ENCODE assay signal across 1 cellular context in the genomic region with DNA sequence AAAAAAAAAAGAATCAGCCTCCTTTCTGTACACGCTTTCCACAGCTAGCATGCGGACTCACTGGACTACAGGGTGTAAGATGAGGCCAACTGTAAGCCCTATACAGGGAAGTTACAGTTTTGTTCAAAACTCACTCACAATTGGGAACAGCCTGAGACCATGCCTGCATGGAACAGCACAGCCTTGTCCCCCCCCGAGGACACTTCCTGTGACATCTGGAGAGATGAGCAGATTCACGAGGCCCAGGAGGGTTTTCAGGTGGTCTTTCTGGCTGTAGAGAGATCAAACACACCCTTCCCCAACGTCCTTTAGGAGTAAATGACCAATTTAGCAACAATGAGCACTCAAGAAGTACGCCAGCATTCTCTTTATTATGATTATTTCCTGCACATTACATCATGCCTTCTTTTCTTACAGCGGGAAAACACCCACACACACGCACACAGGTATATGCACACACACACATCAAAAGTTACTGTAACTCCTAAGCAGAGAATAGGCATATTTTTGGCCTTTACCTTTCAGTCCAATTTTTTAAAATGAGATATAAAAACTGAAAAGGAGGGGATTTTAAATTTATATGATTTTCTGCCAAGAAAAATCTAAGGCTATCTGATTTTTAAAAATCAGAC.
A peak's percentile ranks its signal among the peaks of the same experiment; 100 is the strongest.
TF ChIP-seq lines count a peak whose summit lies in the region.

No MANE protein-coding gene starts in this region.

TF ChIP-seq in HEK293, 187 proteins besides CTCF, POLR2A, EP300 and RAD21 (continued from another document):
- TF ChIP-seq, protein P1, sequence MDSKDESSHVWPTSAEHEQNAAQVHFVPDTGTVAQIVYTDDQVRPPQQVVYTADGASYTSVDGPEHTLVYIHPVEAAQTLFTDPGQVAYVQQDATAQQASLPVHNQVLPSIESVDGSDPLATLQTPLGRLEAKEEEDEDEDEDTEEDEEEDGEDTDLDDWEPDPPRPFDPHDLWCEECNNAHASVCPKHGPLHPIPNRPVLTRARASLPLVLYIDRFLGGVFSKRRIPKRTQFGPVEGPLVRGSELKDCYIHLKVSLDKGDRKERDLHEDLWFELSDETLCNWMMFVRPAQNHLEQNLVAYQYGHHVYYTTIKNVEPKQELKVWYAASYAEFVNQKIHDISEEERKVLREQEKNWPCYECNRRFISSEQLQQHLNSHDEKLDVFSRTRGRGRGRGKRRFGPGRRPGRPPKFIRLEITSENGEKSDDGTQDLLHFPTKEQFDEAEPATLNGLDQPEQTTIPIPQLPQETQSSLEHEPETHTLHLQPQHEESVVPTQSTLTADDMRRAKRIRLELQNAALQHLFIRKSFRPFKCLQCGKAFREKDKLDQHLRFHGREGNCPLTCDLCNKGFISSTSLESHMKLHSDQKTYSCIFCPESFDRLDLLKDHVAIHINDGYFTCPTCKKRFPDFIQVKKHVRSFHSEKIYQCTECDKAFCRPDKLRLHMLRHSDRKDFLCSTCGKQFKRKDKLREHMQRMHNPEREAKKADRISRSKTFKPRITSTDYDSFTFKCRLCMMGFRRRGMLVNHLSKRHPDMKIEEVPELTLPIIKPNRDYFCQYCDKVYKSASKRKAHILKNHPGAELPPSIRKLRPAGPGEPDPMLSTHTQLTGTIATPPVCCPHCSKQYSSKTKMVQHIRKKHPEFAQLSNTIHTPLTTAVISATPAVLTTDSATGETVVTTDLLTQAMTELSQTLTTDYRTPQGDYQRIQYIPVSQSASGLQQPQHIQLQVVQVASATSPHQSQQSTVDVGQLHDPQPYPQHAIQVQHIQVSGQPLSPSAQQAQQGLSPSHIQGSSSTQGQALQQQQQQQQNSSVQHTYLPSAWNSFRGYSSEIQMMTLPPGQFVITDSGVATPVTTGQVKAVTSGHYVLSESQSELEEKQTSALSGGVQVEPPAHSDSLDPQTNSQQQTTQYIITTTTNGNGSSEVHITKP (tag by site-specific recombination; IDR thresholded peaks at IDR 0.05), result peak; percentile 64; the same call in 1 of the 2 replicates
- TF ChIP-seq, protein P2, sequence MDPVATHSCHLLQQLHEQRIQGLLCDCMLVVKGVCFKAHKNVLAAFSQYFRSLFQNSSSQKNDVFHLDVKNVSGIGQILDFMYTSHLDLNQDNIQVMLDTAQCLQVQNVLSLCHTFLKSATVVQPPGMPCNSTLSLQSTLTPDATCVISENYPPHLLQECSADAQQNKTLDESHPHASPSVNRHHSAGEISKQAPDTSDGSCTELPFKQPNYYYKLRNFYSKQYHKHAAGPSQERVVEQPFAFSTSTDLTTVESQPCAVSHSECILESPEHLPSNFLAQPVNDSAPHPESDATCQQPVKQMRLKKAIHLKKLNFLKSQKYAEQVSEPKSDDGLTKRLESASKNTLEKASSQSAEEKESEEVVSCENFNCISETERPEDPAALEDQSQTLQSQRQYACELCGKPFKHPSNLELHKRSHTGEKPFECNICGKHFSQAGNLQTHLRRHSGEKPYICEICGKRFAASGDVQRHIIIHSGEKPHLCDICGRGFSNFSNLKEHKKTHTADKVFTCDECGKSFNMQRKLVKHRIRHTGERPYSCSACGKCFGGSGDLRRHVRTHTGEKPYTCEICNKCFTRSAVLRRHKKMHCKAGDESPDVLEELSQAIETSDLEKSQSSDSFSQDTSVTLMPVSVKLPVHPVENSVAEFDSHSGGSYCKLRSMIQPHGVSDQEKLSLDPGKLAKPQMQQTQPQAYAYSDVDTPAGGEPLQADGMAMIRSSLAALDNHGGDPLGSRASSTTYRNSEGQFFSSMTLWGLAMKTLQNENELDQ (tag by site-specific recombination; IDR thresholded peaks at IDR 0.05; ENCODE audit: low read depth), result no peak
- peak; percentile 55; the same call in 1 of the 2 replicates for TF ChIP-seq EGR2 (tag by site-specific recombination; IDR thresholded peaks at IDR 0.05; ENCODE audit: low read depth)
- TF ChIP-seq, protein P3, sequence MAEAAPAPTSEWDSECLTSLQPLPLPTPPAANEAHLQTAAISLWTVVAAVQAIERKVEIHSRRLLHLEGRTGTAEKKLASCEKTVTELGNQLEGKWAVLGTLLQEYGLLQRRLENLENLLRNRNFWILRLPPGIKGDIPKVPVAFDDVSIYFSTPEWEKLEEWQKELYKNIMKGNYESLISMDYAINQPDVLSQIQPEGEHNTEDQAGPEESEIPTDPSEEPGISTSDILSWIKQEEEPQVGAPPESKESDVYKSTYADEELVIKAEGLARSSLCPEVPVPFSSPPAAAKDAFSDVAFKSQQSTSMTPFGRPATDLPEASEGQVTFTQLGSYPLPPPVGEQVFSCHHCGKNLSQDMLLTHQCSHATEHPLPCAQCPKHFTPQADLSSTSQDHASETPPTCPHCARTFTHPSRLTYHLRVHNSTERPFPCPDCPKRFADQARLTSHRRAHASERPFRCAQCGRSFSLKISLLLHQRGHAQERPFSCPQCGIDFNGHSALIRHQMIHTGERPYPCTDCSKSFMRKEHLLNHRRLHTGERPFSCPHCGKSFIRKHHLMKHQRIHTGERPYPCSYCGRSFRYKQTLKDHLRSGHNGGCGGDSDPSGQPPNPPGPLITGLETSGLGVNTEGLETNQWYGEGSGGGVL (tag by site-specific recombination; IDR thresholded peaks at IDR 0.05), result no peak
- TF ChIP-seq ZNF211 (tag by site-specific recombination; IDR thresholded peaks at IDR 0.05; ENCODE audit: low read depth), result no peak
- no peak for TF ChIP-seq ZNF324 (tag by site-specific recombination; IDR thresholded peaks at IDR 0.05)
- TF ChIP-seq ZNF169 (tag by site-specific recombination; IDR thresholded peaks at IDR 0.05), result peak; percentile 74; the same call in 1 of the 2 replicates
- TF ChIP-seq, protein P4, sequence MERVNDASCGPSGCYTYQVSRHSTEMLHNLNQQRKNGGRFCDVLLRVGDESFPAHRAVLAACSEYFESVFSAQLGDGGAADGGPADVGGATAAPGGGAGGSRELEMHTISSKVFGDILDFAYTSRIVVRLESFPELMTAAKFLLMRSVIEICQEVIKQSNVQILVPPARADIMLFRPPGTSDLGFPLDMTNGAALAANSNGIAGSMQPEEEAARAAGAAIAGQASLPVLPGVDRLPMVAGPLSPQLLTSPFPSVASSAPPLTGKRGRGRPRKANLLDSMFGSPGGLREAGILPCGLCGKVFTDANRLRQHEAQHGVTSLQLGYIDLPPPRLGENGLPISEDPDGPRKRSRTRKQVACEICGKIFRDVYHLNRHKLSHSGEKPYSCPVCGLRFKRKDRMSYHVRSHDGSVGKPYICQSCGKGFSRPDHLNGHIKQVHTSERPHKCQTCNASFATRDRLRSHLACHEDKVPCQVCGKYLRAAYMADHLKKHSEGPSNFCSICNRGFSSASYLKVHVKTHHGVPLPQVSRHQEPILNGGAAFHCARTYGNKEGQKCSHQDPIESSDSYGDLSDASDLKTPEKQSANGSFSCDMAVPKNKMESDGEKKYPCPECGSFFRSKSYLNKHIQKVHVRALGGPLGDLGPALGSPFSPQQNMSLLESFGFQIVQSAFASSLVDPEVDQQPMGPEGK (tag by site-specific recombination; IDR thresholded peaks at IDR 0.05), result peak; percentile 34; the same call in 1 of the 2 replicates
- peak; percentile 39; the same call in 1 of the 2 replicates for TF ChIP-seq ZBTB21 (tag by site-specific recombination; IDR thresholded peaks at IDR 0.05)
- TF ChIP-seq, protein P5, sequence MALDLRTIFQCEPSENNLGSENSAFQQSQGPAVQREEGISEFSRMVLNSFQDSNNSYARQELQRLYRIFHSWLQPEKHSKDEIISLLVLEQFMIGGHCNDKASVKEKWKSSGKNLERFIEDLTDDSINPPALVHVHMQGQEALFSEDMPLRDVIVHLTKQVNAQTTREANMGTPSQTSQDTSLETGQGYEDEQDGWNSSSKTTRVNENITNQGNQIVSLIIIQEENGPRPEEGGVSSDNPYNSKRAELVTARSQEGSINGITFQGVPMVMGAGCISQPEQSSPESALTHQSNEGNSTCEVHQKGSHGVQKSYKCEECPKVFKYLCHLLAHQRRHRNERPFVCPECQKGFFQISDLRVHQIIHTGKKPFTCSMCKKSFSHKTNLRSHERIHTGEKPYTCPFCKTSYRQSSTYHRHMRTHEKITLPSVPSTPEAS (tag by site-specific recombination; IDR thresholded peaks at IDR 0.05), result 0 out of 2 replicates have a peak, but pooled peaks have one; percentile 20
- TF ChIP-seq SP7 (tag by site-specific recombination; IDR thresholded peaks at IDR 0.05), result no peak
- TF ChIP-seq ZEB2 (tag by site-specific recombination; IDR thresholded peaks at IDR 0.05), result peak; percentile 64; the same call in 1 of the 2 replicates
- 0 out of 2 replicates have a peak, but pooled peaks have one; percentile 41 for TF ChIP-seq ZNF629 (tag by site-specific recombination; IDR thresholded peaks at IDR 0.05)
- TF ChIP-seq, protein P6, sequence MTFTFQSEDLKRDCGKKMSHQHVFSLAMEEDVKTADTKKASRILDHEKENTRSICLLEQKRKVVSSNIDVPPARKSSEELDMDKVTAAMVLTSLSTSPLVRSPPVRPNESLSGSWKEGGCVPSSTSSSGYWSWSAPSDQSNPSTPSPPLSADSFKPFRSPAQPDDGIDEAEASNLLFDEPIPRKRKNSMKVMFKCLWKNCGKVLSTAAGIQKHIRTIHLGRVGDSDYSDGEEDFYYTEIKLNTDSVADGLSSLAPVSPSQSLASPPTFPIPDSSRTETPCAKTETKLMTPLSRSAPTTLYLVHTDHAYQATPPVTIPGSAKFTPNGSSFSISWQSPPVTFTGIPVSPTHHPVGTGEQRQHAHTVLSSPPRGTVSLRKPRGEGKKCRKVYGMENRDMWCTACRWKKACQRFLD (tag by site-specific recombination; IDR thresholded peaks at IDR 0.05), result no peak
- TF ChIP-seq ZFHX2 (tag by site-specific recombination; conservative IDR thresholded peaks at IDR 0.05), result peak; percentile 81
- peak; percentile 88; the same call in 1 of the 2 replicates for TF ChIP-seq ZNF776 (tag by site-specific recombination; IDR thresholded peaks at IDR 0.05; ENCODE audit: borderline replicate concordance)
- peak; percentile 83 for TF ChIP-seq ZNF341 (tag by site-specific recombination; IDR thresholded peaks at IDR 0.05; ENCODE audit: low read depth)
